In the genomic region with DNA sequence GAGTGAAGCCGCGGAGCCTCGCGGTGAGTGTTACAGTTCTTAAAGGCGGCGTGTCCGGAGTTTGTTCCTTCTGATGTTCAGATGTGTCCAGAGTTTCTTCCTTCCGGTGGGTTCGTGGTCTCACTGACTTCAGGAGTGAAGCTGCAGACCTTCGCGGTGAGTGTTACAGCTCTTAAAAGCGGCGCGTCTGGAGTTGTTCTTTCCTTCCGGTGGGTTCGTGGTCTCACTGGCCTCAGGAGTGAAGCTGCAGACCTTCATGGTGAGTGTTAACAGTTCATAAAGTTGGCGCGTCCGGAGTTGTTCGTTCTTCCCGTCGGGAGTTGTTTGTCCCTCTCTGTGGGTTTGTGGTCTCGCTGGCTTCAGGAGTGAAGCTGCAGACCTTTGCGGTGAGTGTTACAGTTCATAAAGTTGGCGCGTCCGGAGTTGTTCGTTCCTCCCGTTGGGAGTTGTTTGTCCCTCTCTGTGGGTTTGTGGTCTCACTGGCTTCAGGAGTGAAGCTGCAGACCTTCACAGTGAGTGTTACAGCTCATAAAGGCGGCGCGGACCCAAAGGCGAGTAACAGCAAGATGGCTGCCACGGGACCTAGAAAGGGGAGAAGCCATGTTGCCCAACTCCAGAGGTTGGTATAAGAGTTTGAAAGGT, we compare ENCODE assay signal across 10 cellular contexts. TPM values are rescaled to one million over a fixed set of nuclear protein-coding genes. Genes with fewer than 3 reads are reported as not detected.
"Had no signal": no experiment of that assay in that cellular context is flagged by ENCODE, and none has a peak within 500 bp of the region (broad histone marks: within the 10 kb centered on the region; RNA-seq: fewer than 3 reads in every experiment).

No MANE protein-coding gene starts in this region.

RNA-seq across cellular contexts. Expression of a gene that starts 22.1 kb away (rescaled TPM):
- total RNA-seq: dermis microvascular lymphatic vessel endothelial cell, heart right ventricle, lung, mesothelial cell of epicardium, mucosa of descending colon, neural crest cell, pancreas, pulmonary artery endothelial cell, vagina had no signal
- polyA plus RNA-seq: heart right ventricle, lung, pancreas had no signal

RNA-seq across cellular contexts. Expression of a gene that starts 57.8 kb away (rescaled TPM):
- total RNA-seq: natural killer cell treated with Interleukin-12 subunit alpha and Interleukin-12 subunit beta and Interleukin-15 and Interleukin-18, amount 100 ng/mL, for 72 hours; vagina had no signal
